8 cellular contexts compared by ENCODE assay signal in the genomic region with DNA sequence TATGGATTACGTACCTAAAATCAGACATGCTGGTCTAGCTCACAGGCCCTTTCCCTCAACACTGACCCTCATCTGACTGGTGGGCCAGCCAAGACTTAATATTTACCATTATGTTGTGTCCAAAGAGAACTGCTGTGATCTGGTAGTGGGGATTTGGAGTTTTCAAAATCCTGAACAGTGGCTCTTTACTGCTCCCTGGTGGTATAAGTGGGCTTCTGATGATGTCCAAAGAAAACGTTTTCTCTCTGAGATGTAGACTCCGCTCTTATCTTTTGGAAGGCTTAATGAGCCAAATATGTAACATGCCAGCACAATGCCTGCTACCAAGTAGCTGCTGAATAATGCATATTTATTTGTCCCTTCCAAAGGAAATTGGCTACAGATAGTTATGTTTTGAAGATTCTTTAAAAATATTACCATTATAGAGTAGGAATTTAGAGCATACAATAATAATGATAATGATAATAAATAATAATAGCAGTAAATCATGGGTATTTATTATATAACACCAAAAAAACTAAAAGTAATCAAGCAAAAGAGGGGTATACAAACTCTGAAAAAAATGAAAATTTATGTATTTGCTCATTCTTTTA.
DNase-seq lines count a peak whose midpoint lies in the region; ATAC-seq, FAIRE-seq and TF ChIP-seq lines count a peak whose summit lies in the region.

No MANE protein-coding gene starts in this region.

- no peak overlapping the region for H3K4me3 ChIP-seq in prostate gland

- no peaks in the 10 kb centered on the region for H3K9me3 ChIP-seq in prostate gland

- no peak for ATAC-seq in HG02973 (IDR thresholded peaks at IDR 0.05; ENCODE audit: unreplicated experiment)

- TF ChIP-seq CTCF in GM12874 (IDR thresholded peaks at IDR 0.05; ENCODE audit: insufficient read depth, low read depth, low read length) (peak; percentile 50), prostate gland (IDR thresholded peaks at IDR 0.05) (peak; percentile 27 to 80 (median 74))

- no peaks in the 10 kb centered on the region for H3K36me3 ChIP-seq in prostate gland

- WGBS in prostate gland: 20% methylated on average over 3 of the region's 3 CpGs

- FAIRE-seq in TTC549 (lab: Jason Lieb, UNC): peak; percentile 97
- no peak for FAIRE-seq in frontal cortex (lab: Jason Lieb, UNC)

- peak; percentile 71 for DNase-seq in AG20443 (ENCODE audit: low spot score)
- peak; percentile 70 for DNase-seq in NAMALWA (ENCODE audit: low spot score)
- peak; percentile 4 to 29 for DNase-seq in frontal cortex (ENCODE audit: low spot score in 2 of 2)
- peak; percentile 36 for DNase-seq in prostate gland (ENCODE audit: low spot score)
- DNase-seq in GF-D8 (lab: John Stamatoyannopoulos, UW): no peak

- TF ChIP-seq POLR2A in prostate gland (IDR thresholded peaks at IDR 0.05): no peak

- H3K4me1 ChIP-seq in prostate gland (replicated peaks): peaks cover 6% of the 10 kb centered on the region

- no peak overlapping the region for H3K27ac ChIP-seq in prostate gland

- no peaks in the 10 kb centered on the region for H3K27me3 ChIP-seq in prostate gland (replicated peaks; ENCODE audit: insufficient read depth)

- intact Hi-C loops in prostate gland (cut with DNase I): loop anchor here (2.0 to 5.0 kb wide), 2 partner anchors 510 to 612 kb away; no protein-coding TSS in a partner anchor
